9 cellular contexts compared by ENCODE assay signal in genomic region chr14:53412819-53413664, GRCh38.
DNase-seq lines count a peak whose midpoint lies in the region; ATAC-seq, FAIRE-seq and TF ChIP-seq lines count a peak whose summit lies in the region.
"Had no signal": no experiment of that assay in that cellular context is flagged by ENCODE, and none has a peak within 500 bp of the region (broad histone marks: within the 10 kb centered on the region; RNA-seq: fewer than 3 reads in every experiment).

No MANE protein-coding gene starts in this region.

- H2AFZ ChIP-seq in SU-DHL-6 (ENCODE audit: low read depth, low read length, severe bottlenecking): no peak overlapping the region
- H2AFZ ChIP-seq in keratinocyte (ENCODE audit: control insufficient read depth, low read length): no peak overlapping the region

- TF ChIP-seq CTCF in SU-DHL-6 (IDR thresholded peaks at IDR 0.05; ENCODE audit: insufficient read depth, low read length, poor library complexity, severe bottlenecking) (peak; percentile 27), keratinocyte (optimal IDR thresholded peaks at IDR 0.05 in 1 of 3, IDR thresholded peaks at IDR 0.05 in 1 of 3, conservative IDR thresholded peaks at IDR 0.05 in 1 of 3; ENCODE audit: extremely low read depth in 1 of 3, insufficient read depth in 2 of 3, low read length in 3 of 3) (peak; percentile 68 to 77 (median 76)), esophagus squamous epithelium (IDR thresholded peaks at IDR 0.05) (peak in 2 of 6 experiments; percentile 19 to 37)

- whole genome bisulfite sequencing in esophagus squamous epithelium, 2 donors: 30% methylated on average over 1 of the region's 1 CpG

- no peaks in the 10 kb centered on the region for H3K27me3 ChIP-seq in SU-DHL-6 (ENCODE audit: low read length)
- H3K27me3 ChIP-seq in keratinocyte (ENCODE audit: control insufficient read depth, extremely low read depth, insufficient read depth, low read length): no peaks in the 10 kb centered on the region
- H3K27me3 ChIP-seq in esophagus squamous epithelium: no peaks in the 10 kb centered on the region

- peak; percentile 86 for FAIRE-seq in keratinocyte (lab: Jason Lieb, UNC)

- H3K79me2 ChIP-seq in SU-DHL-6 (ENCODE audit: insufficient read depth, low read length) (no peaks in the 10 kb centered on the region), keratinocyte (ENCODE audit: control insufficient read depth, insufficient read depth, low read length) (no peaks in the 10 kb centered on the region)

- dilution Hi-C loops in keratinocyte (cut with MboI; ENCODE audit: extremely low pct_ligation_motif_present, low sequenced_read_pairs): no loop called here

- H3K9me3 ChIP-seq in SU-DHL-6 (ENCODE audit: insufficient read depth, low read length): no peaks in the 10 kb centered on the region
- H3K9me3 ChIP-seq in keratinocyte (ENCODE audit: control insufficient read depth, low read depth, low read length): no peaks in the 10 kb centered on the region
- H3K9me3 ChIP-seq in esophagus squamous epithelium: peaks cover 0 to 2% (median under 1%) of the 10 kb centered on the region in 3 donors

- H3K9me2 ChIP-seq in SU-DHL-6 (replicated peaks; ENCODE audit: insufficient read depth, low read length): no peaks in the 10 kb centered on the region

- no peaks in the 10 kb centered on the region for H3F3A ChIP-seq in SU-DHL-6 (ENCODE audit: insufficient read depth)

- H3K4me3 ChIP-seq in SU-DHL-6 (ENCODE audit: insufficient read depth, low read length, poor library complexity, severe bottlenecking): no peak overlapping the region
- H3K4me3 ChIP-seq in keratinocyte (ENCODE audit: control insufficient read depth in 2 of 3, extremely low read depth in 1 of 3, insufficient read depth in 2 of 3, low read depth in 1 of 3, low read length in 3 of 3): no peak overlapping the region
- no peak overlapping the region for H3K4me3 ChIP-seq in esophagus squamous epithelium

- peaks cover 6% of the 10 kb centered on the region for H3K4me1 ChIP-seq in keratinocyte (ENCODE audit: control insufficient read depth, extremely low read depth, insufficient read depth, low read length)
- H3K4me1 ChIP-seq in esophagus squamous epithelium: peaks cover 0 to 6% (median 0%) of the 10 kb centered on the region in 3 donors

- DNase-seq in D341Med (ENCODE audit: low spot score) (peak; percentile 35), HCEC 1CT (peak; percentile 15), keratinocyte (ENCODE audit: low read depth, low spot score) (no peak), T1000 (lab: John Stamatoyannopoulos, UW) (no peak), esophagus squamous epithelium (lab: John Stamatoyannopoulos, UW) (no peak)
- DNase-seq: activated naive CD8-positive, alpha-beta T cell treated with anti-CD3 and anti-CD28 coated beads, Interleukin-2, amount 10 ng/mL, durations not matched to agents 7 days and 5 days had no signal

- TF ChIP-seq POLR2A in esophagus squamous epithelium (IDR thresholded peaks at IDR 0.05): no peak

- H3K4me2 ChIP-seq in SU-DHL-6 (ENCODE audit: low read depth, low read length, poor library complexity, severe bottlenecking): no peak overlapping the region
- no peak overlapping the region for H3K4me2 ChIP-seq in keratinocyte (ENCODE audit: control insufficient read depth, extremely low read depth, insufficient read depth, low read depth, low read length)

- H3K9me1 ChIP-seq in keratinocyte (ENCODE audit: control insufficient read depth, extremely low read depth, insufficient read depth, low read length): no peaks in the 10 kb centered on the region

- H4K20me1 ChIP-seq in SU-DHL-6 (ENCODE audit: low read depth, low read length) (no peaks in the 10 kb centered on the region), keratinocyte (ENCODE audit: control insufficient read depth, extremely low read depth, insufficient read depth, low read length) (no peaks in the 10 kb centered on the region)

- ATAC-seq in HG03520 (IDR thresholded peaks at IDR 0.05; ENCODE audit: unreplicated experiment) (no peak), GM19452 (IDR thresholded peaks at IDR 0.05; ENCODE audit: unreplicated experiment) (no peak)

- intact Hi-C loops in esophagus squamous epithelium (cut with DNase I): no loop called here

- H3K36me3 ChIP-seq in SU-DHL-6 (ENCODE audit: low read length): no peaks in the 10 kb centered on the region
- no peaks in the 10 kb centered on the region for H3K36me3 ChIP-seq in keratinocyte (ENCODE audit: control insufficient read depth in 2 of 2, extremely low read depth in 1 of 2, insufficient read depth in 2 of 2, low read length in 2 of 2)
- H3K36me3 ChIP-seq in esophagus squamous epithelium: no peaks in the 10 kb centered on the region

- H3K27ac ChIP-seq in SU-DHL-6 (ENCODE audit: low read depth, low read length): no peak overlapping the region
- no peak overlapping the region for H3K27ac ChIP-seq in keratinocyte (ENCODE audit: control insufficient read depth, insufficient read depth, low read length)
- no peak overlapping the region for H3K27ac ChIP-seq in esophagus squamous epithelium

- H3K9ac ChIP-seq in SU-DHL-6 (ENCODE audit: low read length): no peak overlapping the region
- no peak overlapping the region for H3K9ac ChIP-seq in keratinocyte (ENCODE audit: control insufficient read depth, extremely low read depth, insufficient read depth, low read length)

Comparison
In these comparisons a context has a peak if more than half of its experiments do, and no peak if none do; other contexts are left out.
1. DNase-seq: peak in D341Med (single experiment) and HCEC 1CT (single experiment); none in keratinocyte (single experiment), T1000 (single experiment) and esophagus squamous epithelium (single experiment).